In the genomic region with DNA sequence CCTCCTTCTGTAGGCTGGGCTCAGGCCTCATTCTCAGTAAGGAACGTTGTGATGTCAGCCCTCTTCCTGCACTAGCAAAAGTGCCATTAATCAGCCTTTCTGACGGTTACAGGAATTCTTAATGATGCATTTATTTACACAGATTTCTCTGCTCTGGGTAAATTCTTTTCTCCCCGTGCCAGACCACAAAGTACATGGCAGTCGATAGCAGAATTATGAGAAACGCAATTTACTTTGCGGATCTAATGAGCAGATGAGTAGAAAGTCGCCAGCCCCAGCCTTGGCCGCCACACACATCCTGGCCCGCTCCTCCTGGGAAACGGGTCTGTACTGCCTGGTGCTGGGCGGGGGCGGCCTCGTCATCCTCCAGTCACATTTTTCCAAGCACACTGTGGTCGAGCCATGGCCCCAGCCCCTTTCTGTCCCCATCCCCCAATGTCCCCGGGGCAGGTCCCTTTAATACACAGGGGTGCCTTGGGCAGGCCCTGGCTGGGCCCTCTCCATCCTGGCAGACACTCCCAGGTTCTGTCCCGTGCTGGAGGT, we compare ENCODE assay signal across 13 cellular contexts. TPM values are rescaled to one million over a fixed set of nuclear protein-coding genes. Genes with fewer than 3 reads are reported as not detected.
DNase-seq lines count a peak whose midpoint lies in the region; ATAC-seq and TF ChIP-seq lines count a peak whose summit lies in the region.
"Had no signal": no experiment of that assay in that cellular context is flagged by ENCODE, and none has a peak within 500 bp of the region (broad histone marks: within the 10 kb centered on the region; RNA-seq: fewer than 3 reads in every experiment).

No MANE protein-coding gene starts in this region.

- intact Hi-C loops in Panc1 (cut with micrococcal nuclease; ENCODE audit: unreplicated experiment): no loop called here

- TF ChIP-seq CTCF in Panc1 (IDR thresholded peaks at IDR 0.05): no peak
- TF ChIP-seq CTCF in foreskin fibroblast (IDR thresholded peaks at IDR 0.05; ENCODE audit: low read depth, low read length): no peak
- TF ChIP-seq CTCF in brain microvascular endothelial cell (IDR thresholded peaks at IDR 0.05; ENCODE audit: low read depth, low read length, missing control alignments): no peak

- in situ Hi-C loops in Panc1 (cut with HindIII; ENCODE audit: low pct_unique_long_range_greater_than_20kb, low sequenced_read_pairs): no loop called here
- in situ Hi-C loops in brain microvascular endothelial cell (cut with HindIII; ENCODE audit: low pct_ligation_motif_present, low sequenced_read_pairs): no loop called here

- POLR2A ChIA-PET in Panc1 (lab: Charles Lee): no interaction called here

- H3K27me3 ChIP-seq in Panc1 (ENCODE audit: control insufficient read depth, insufficient read depth, low read length) (no peaks in the 10 kb centered on the region), brain microvascular endothelial cell (replicated peaks) (peaks cover 10% of the 10 kb centered on the region)

- H3K4me3 ChIP-seq in Panc1 (ENCODE audit: low read depth in 2 of 2, low read length in 2 of 2) (no peak overlapping the region), foreskin fibroblast (ENCODE audit: low read depth in 1 of 2, low read length in 2 of 2) (no peak overlapping the region), brain microvascular endothelial cell (ENCODE audit: low read depth, low read length) (no peak overlapping the region)

- no TSS peak for BruUV-seq in Panc1 (replicated peaks; lab: Mats Ljungman, UMichigan)

- CTCF ChIA-PET in Panc1 (lab: Charles Lee): no interaction called here

- peaks cover 7% of the 10 kb centered on the region for H3K4me1 ChIP-seq in Panc1 (ENCODE audit: control insufficient read depth, insufficient read depth, low read length)

- ATAC-seq in Panc1 (peak; percentile 14; the same call in 1 of the 2 replicates), HG02938 (IDR thresholded peaks at IDR 0.05; ENCODE audit: unreplicated experiment) (no peak), GM21423 (IDR thresholded peaks at IDR 0.05; ENCODE audit: unreplicated experiment) (no peak)
- ATAC-seq: activated CD8-positive, alpha-beta T cell treated with anti-CD3 and anti-CD28 coated beads for 36 hours; T-cell had no signal

- H3K36me3 ChIP-seq in Panc1 (ENCODE audit: control insufficient read depth, insufficient read depth, low read length) (no peaks in the 10 kb centered on the region), brain microvascular endothelial cell (replicated peaks) (no peaks in the 10 kb centered on the region)

- H3K27ac ChIP-seq in Panc1 (ENCODE audit: low read length) (no peak overlapping the region), brain microvascular endothelial cell (no peak overlapping the region)

- DNase-seq in A172 (ENCODE audit: low spot score) (peak; percentile 91), DMS79 treated with DMSO at 0.1 percent for 48 hours (lab: John Stamatoyannopoulos, UW) (peak; percentile 63), Panc1 (ENCODE audit: low read depth, low spot score) (no peak), foreskin fibroblast (peak; percentile 43 to 55), brain microvascular endothelial cell (no peak)
- DNase-seq in activated CD4-positive, CD25-positive, alpha-beta regulatory T cell treated with anti-CD3 and anti-CD28 coated beads, Interleukin-2, amount 50 U/mL, for 72 hours: no peak
- DNase-seq: activated CD8-positive, alpha-beta T cell treated with anti-CD3 and anti-CD28 coated beads for 36 hours; CD4-positive, alpha-beta T cell; NCI-H510A; trophoblast cell had no signal

- no peaks in the 10 kb centered on the region for H3K9me3 ChIP-seq in Panc1 (ENCODE audit: control insufficient read depth, insufficient read depth, low read depth, low read length)

RNA-seq across cellular contexts. Expression of gene NOC4L, which starts 25.9 kb away (rescaled TPM):
- total RNA-seq in A172 (2014; rRNA removed; shearing (Covaris generic)): 15.2 and 23.2 TPM in 2 replicates
- total RNA-seq in Panc1 (2021; ENCODE audit: unreplicated experiment): 29.8 TPM
- 30.0 TPM for polyA plus RNA-seq in Panc1 (2012; ENCODE audit: insufficient read length)

RNA-seq across cellular contexts. Expression of gene DDX51, which starts 26.0 kb away (rescaled TPM):
- 4.7 and 5.6 TPM in 2 replicates for total RNA-seq in A172 (2014; rRNA removed; shearing (Covaris generic))
- 29.3 TPM for total RNA-seq in Panc1 (2021; ENCODE audit: unreplicated experiment)
- 38.0 TPM for polyA plus RNA-seq in Panc1 (2012; ENCODE audit: insufficient read length)

Comparison
In these comparisons a context has a peak if more than half of its experiments do, and no peak if none do; other contexts are left out.
1. DNase-seq: peak in A172 (single experiment), DMS79 treated with DMSO at 0.1 percent for 48 hours (single experiment) and foreskin fibroblast (2 of 2); none in Panc1 (single experiment), brain microvascular endothelial cell (single experiment) and activated CD4-positive, CD25-positive, alpha-beta regulatory T cell treated with anti-CD3 and anti-CD28 coated beads, Interleukin-2, amount 50 U/mL, for 72 hours (single experiment).